ENCODE assay signal across 19 cellular contexts in the genomic region with DNA sequence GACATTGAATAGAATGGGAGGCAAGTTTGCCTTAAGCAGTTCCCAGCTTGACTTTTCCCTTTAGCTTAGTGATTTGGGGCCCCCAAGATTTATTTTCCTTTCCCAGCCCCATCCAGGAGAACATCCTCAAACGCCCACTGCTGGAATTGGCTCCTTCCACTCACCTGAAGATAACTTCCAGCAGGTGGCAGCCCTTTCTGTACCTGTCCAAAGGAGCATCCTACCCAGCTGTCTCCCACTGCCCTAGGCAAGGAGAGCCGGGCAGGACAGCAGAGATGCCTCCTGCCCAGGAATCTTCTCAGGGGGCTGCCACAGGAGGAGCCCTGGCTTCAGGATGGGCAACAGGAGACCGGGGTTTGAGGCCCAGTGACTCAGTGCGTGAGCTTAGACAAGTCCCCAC. TPM values are rescaled to one million over a fixed set of nuclear protein-coding genes. Genes with fewer than 3 reads are reported as not detected.
"Had no signal": no experiment of that assay in that cellular context is flagged by ENCODE, and none has a peak within 500 bp of the region (broad histone marks: within the 10 kb centered on the region; RNA-seq: fewer than 3 reads in every experiment).

No MANE protein-coding gene starts in this region.

- H3K4me3 ChIP-seq: adrenal gland, mucosa of descending colon, smooth muscle cell, thyroid gland had no signal

- H3K4me2 ChIP-seq: smooth muscle cell had no signal

- H3K27me3 ChIP-seq: adrenal gland, thyroid gland had no signal

- H3K4me1 ChIP-seq: adrenal gland, thyroid gland had no signal

- H3K27ac ChIP-seq: adrenal gland, thyroid gland had no signal

- H3K4me3 Mint-ChIP-seq: central memory CD8-positive, alpha-beta T cell; immature natural killer cell; naive thymus-derived CD8-positive, alpha-beta T cell had no signal

- H3K27ac Mint-ChIP-seq: immature natural killer cell; naive thymus-derived CD8-positive, alpha-beta T cell had no signal

- H3K9me3 ChIP-seq: adrenal gland, mucosa of descending colon, thyroid gland had no signal

- DNase-seq: activated CD4-positive, alpha-beta T cell treated with anti-CD3 and anti-CD28 coated beads for 48 hours; activated naive CD4-positive, alpha-beta T cell treated with anti-CD3 and anti-CD28 coated beads, Interleukin-2, amount 50 U/mL, for 16 hours; activated T-cell treated with anti-CD3 and anti-CD28 coated beads, Interleukin-2, amount 50 U/mL, for 1 hour; cortex of kidney; effector memory CD4-positive, alpha-beta T cell; hypothalamus; immature natural killer cell; left colon; mucosa of descending colon; naive thymus-derived CD8-positive, alpha-beta T cell; posterior cingulate gyrus; right cardiac atrium; T1000; thyroid gland had no signal

- H3K4me1 Mint-ChIP-seq: central memory CD8-positive, alpha-beta T cell; immature natural killer cell; naive thymus-derived CD8-positive, alpha-beta T cell had no signal

- H3K36me3 Mint-ChIP-seq: immature natural killer cell had no signal

- ATAC-seq: left colon; mucosa of descending colon; naive thymus-derived CD8-positive, alpha-beta T cell; right cardiac atrium had no signal

- H3K36me3 ChIP-seq: adrenal gland, thyroid gland had no signal

- H3K9me3 Mint-ChIP-seq: central memory CD8-positive, alpha-beta T cell had no signal

RNA-seq across cellular contexts. Expression of a gene that starts 6.4 kb away (rescaled TPM):
- total RNA-seq: adrenal gland; epithelial cell of proximal tubule; left colon; lung microvascular endothelial cell; naive thymus-derived CD8-positive, alpha-beta T cell; right cardiac atrium; smooth muscle cell; thyroid gland had no signal
- polyA plus RNA-seq: adrenal gland; immature natural killer cell; naive thymus-derived CD8-positive, alpha-beta T cell; right cardiac atrium; smooth muscle cell had no signal
